22 cellular contexts compared by ENCODE assay signal in genomic region chr7:1914743-1915142, GRCh38.
"Had no signal": no experiment of that assay in that cellular context is flagged by ENCODE, and none has a peak within 500 bp of the region (broad histone marks: within the 10 kb centered on the region; RNA-seq: fewer than 3 reads in every experiment).

No MANE protein-coding gene starts in this region.

- H3K27ac Mint-ChIP-seq: mesothelial cell of epicardium; natural killer cell treated with Interleukin-12 subunit alpha and Interleukin-12 subunit beta and Interleukin-15 and Interleukin-18, amount 100 ng/mL, for 72 hours had no signal

- H3K36me3 Mint-ChIP-seq: mesothelial cell of epicardium; natural killer cell treated with Interleukin-12 subunit alpha and Interleukin-12 subunit beta and Interleukin-15 and Interleukin-18, amount 100 ng/mL, for 72 hours had no signal

- H3K4me3 ChIP-seq: dorsolateral prefrontal cortex, mucosa of descending colon, neural progenitor cell, prostate gland, right atrium auricular region, skin epidermis, stomach, thyroid gland, vagina had no signal

- ATAC-seq: mucosa of descending colon; natural killer cell treated with Interleukin-12 subunit alpha and Interleukin-12 subunit beta and Interleukin-15 and Interleukin-18, amount 100 ng/mL, for 72 hours had no signal

- H3K4me2 ChIP-seq: neural progenitor cell had no signal

- H3K9me3 Mint-ChIP-seq: mesothelial cell of epicardium; naive B cell; natural killer cell treated with Interleukin-12 subunit alpha and Interleukin-12 subunit beta and Interleukin-15 and Interleukin-18, amount 100 ng/mL, for 72 hours; neural progenitor cell had no signal

- H3K27me3 Mint-ChIP-seq: naive B cell; natural killer cell treated with Interleukin-12 subunit alpha and Interleukin-12 subunit beta and Interleukin-15 and Interleukin-18, amount 100 ng/mL, for 72 hours had no signal

- H3K4me3 Mint-ChIP-seq: mesothelial cell of epicardium; natural killer cell treated with Interleukin-12 subunit alpha and Interleukin-12 subunit beta and Interleukin-15 and Interleukin-18, amount 100 ng/mL, for 72 hours; neural progenitor cell had no signal

- H3K27ac ChIP-seq: dorsolateral prefrontal cortex, neural progenitor cell, prostate gland, right atrium auricular region, skin epidermis, stomach, thyroid gland had no signal

- DNase-seq: cortex of kidney; dorsolateral prefrontal cortex; effector CD4-positive, alpha-beta T cell; mesenchymal stem cell; naive B cell; nucleus accumbens; stimulated activated CD4-positive, alpha-beta T cell treated with anti-CD3 and anti-CD28 coated beads, Interleukin-15, amount 100 ng/mL, for 24 hours; stimulated activated CD4-positive, alpha-beta T cell treated with anti-CD3 and anti-CD28 coated beads, Interleukin-2, amount 100 ng/mL, for 48 hours; stimulated activated naive CD4-positive, alpha-beta T cell treated with Interleukin-2 at 50 U/mL for 16 hours; stomach; thyroid gland; trophoblast cell had no signal

- H3K9me3 ChIP-seq: mucosa of descending colon, prostate gland, right atrium auricular region, stomach, thyroid gland, vagina had no signal

- H3K36me3 ChIP-seq: neural progenitor cell, prostate gland, right atrium auricular region, stomach, thyroid gland, vagina had no signal

- H3K27me3 ChIP-seq: dorsolateral prefrontal cortex, neural progenitor cell, right atrium auricular region, stomach, thyroid gland, vagina had no signal

- FAIRE-seq: frontal cortex, keratinocyte had no signal

- H2AFZ ChIP-seq: neural progenitor cell had no signal

- H3K9ac ChIP-seq: neural progenitor cell had no signal

- H3K4me1 ChIP-seq: neural progenitor cell, prostate gland had no signal
